ENCODE assay signal across 21 cellular contexts in genomic region chr20:12287575-12287974, GRCh38.
DNase-seq lines count a peak whose midpoint lies in the region; ATAC-seq, FAIRE-seq and TF ChIP-seq lines count a peak whose summit lies in the region.
"Had no signal": no experiment of that assay in that cellular context is flagged by ENCODE, and none has a peak within 500 bp of the region (broad histone marks: within the 10 kb centered on the region; RNA-seq: fewer than 3 reads in every experiment).

No MANE protein-coding gene starts in this region.

- H3K4me3 ChIP-seq in hepatocyte (no peak overlapping the region), pancreas (no peak overlapping the region), MM.1S (ENCODE audit: low read length) (no peak overlapping the region)
- H3K4me3 ChIP-seq: GM12878, testis had no signal

- H3K9me3 ChIP-seq in hepatocyte (ENCODE audit: low read depth) (no peaks in the 10 kb centered on the region), pancreas (no peaks in the 10 kb centered on the region), MM.1S (replicated peaks; ENCODE audit: insufficient read depth, low read length) (no peaks in the 10 kb centered on the region)
- H3K9me3 ChIP-seq: testis had no signal

- peak in 3 of 4 donors; percentile 55 to 64 (median 63) for ATAC-seq in pancreas
- ATAC-seq: activated T-cell treated with anti-CD3 and anti-CD28 coated beads, Interleukin-2, amount 50 U/mL, for 72 hours; GM12878; natural killer cell; stimulated activated naive B cell treated with anti-CD40 and anti-IgM and Interleukin-4, amounts not matched to agents 10 μg/mL and 1 μg/mL and 100 μg/mL, for 72 hours had no signal

- H3K27me3 ChIP-seq in hepatocyte = no peaks in the 10 kb centered on the region
- no peaks in the 10 kb centered on the region for H3K27me3 ChIP-seq in pancreas
- no peaks in the 10 kb centered on the region for H3K27me3 ChIP-seq in MM.1S (replicated peaks; ENCODE audit: insufficient read depth, low read length)
- H3K27me3 ChIP-seq: testis had no signal

- H3K9ac ChIP-seq in MM.1S (ENCODE audit: low read length) = no peak overlapping the region

- H3K4me1 ChIP-seq in hepatocyte (ENCODE audit: insufficient read depth) (no peaks in the 10 kb centered on the region), pancreas (no peaks in the 10 kb centered on the region), MM.1S (ENCODE audit: low read length) (no peaks in the 10 kb centered on the region)
- H3K4me1 ChIP-seq: testis had no signal

- in situ Hi-C loops in GM13977 (cut with MboI; ENCODE audit: low pct_unique_long_range_greater_than_20kb, low sequenced_read_pairs, unreplicated experiment) = no loop called here

- H3K9me2 ChIP-seq in hepatocyte (replicated peaks; ENCODE audit: insufficient read depth) (no peaks in the 10 kb centered on the region), MM.1S (replicated peaks; ENCODE audit: insufficient read depth, low read length) (no peaks in the 10 kb centered on the region)

- H3K4me2 ChIP-seq in hepatocyte (no peak overlapping the region), MM.1S (ENCODE audit: low read depth, low read length) (no peak overlapping the region)

- H3K27ac ChIP-seq in VCaP (peak overlapping the region; percentile 58), hepatocyte (peak overlapping the region; percentile 56), pancreas (peak overlapping the region in 1 of 4 donors; percentile 9), MM.1S (ENCODE audit: low read length) (no peak overlapping the region)
- H3K27ac ChIP-seq: C4-2B, testis had no signal

- no peaks in the 10 kb centered on the region for H3F3A ChIP-seq in MM.1S (ENCODE audit: insufficient read depth, low read length)

- intact Hi-C loops in pancreas (cut with DNase I) = no loop called here

- H3K36me3 ChIP-seq in hepatocyte (replicated peaks; ENCODE audit: insufficient read depth, low read depth) (no peaks in the 10 kb centered on the region), pancreas (no peaks in the 10 kb centered on the region), MM.1S (replicated peaks; ENCODE audit: insufficient read depth, low read length) (no peaks in the 10 kb centered on the region)

- DNase-seq in HCEC 1CT = peak; percentile 15
- peak; percentile 5 for DNase-seq in hepatocyte (ENCODE audit: low spot score)
- no peak for DNase-seq in pancreas
- DNase-seq in stimulated activated CD4-positive, alpha-beta T cell treated with anti-CD3 and anti-CD28 coated beads, Interleukin-2, amount 100 ng/mL, for 48 hours = no peak
- no peak for DNase-seq in GM13977 (ENCODE audit: low spot score)
- no peak for DNase-seq in pons (ENCODE audit: low spot score)
- DNase-seq in MM.1S = no peak
- DNase-seq: activated T-cell treated with anti-CD3 and anti-CD28 coated beads, Interleukin-2, amount 50 U/mL, for 72 hours; GF-D8; hippocampal formation; kidney glomerular epithelial cell; natural killer cell; NCI-H1417 treated with DMSO at 0.1 percent for 48 hours; NCI-H510A treated with DMSO at 0.1 percent for 48 hours; posterior cingulate gyrus; RPMI8226; stimulated activated naive B cell treated with anti-CD40 and anti-IgM and Interleukin-4, amounts not matched to agents 10 μg/mL and 1 μg/mL and 100 μg/mL, for 72 hours; testis had no signal

- no peak for FAIRE-seq in pancreas (lab: Jason Lieb, UNC)
- FAIRE-seq: GM12878 had no signal

- H4K20me1 ChIP-seq in hepatocyte (ENCODE audit: insufficient read depth, poor library complexity, severe bottlenecking) (no peaks in the 10 kb centered on the region), MM.1S (ENCODE audit: insufficient read depth, low read length) (no peaks in the 10 kb centered on the region)

- TF ChIP-seq CTCF in VCaP (conservative IDR thresholded peaks at IDR 0.05) (0 out of 2 replicates have a peak, but pooled peaks have one; percentile 25), hepatocyte (IDR thresholded peaks at IDR 0.05; ENCODE audit: poor library complexity) (peak; percentile 30), pancreas (IDR thresholded peaks at IDR 0.05) (no peak), GM13977 (IDR thresholded peaks at IDR 0.05; ENCODE audit: extremely low read depth, insufficient read depth, missing control alignments) (no peak), MM.1S (IDR thresholded peaks at IDR 0.05; ENCODE audit: low read length) (no peak)

- H3K79me2 ChIP-seq in hepatocyte = no peaks in the 10 kb centered on the region
- no peaks in the 10 kb centered on the region for H3K79me2 ChIP-seq in MM.1S (ENCODE audit: low read length)

- 39% methylated on average over 2 of the region's 2 CpGs for WGBS in hepatocyte (ENCODE audit: low lambda C conversion rate, missing lambda C conversion rate)
- WGBS in pancreas, 2 donors = 11 to 12% methylated on average over 2 of the region's 2 CpGs

- H2AFZ ChIP-seq in hepatocyte (no peak overlapping the region), MM.1S (ENCODE audit: low read length) (no peak overlapping the region)

Comparison
In these comparisons a context has a peak if more than half of its experiments do, and no peak if none do; other contexts are left out.
1. DNase-seq: peak in HCEC 1CT (single experiment) and hepatocyte (single experiment); none in pancreas (0 of 6), stimulated activated CD4-positive, alpha-beta T cell treated with anti-CD3 and anti-CD28 coated beads, Interleukin-2, amount 100 ng/mL, for 48 hours (0 of 2), GM13977 (single experiment), pons (single experiment) and MM.1S (single experiment).
2. CTCF ChIP-seq: peak in VCaP (single experiment) and hepatocyte (single experiment); none in pancreas (0 of 4), GM13977 (single experiment) and MM.1S (single experiment).